19 cellular contexts compared by ENCODE assay signal in genomic region chr13:23709521-23709920, GRCh38.
DNase-seq lines count a peak whose midpoint lies in the region; FAIRE-seq and TF ChIP-seq lines count a peak whose summit lies in the region.
"Had no signal": no experiment of that assay in that cellular context is flagged by ENCODE, and none has a peak within 500 bp of the region (broad histone marks: within the 10 kb centered on the region; RNA-seq: fewer than 3 reads in every experiment).

No MANE protein-coding gene starts in this region.

- in situ Hi-C loops in GM13977 (cut with MboI; ENCODE audit: low pct_unique_long_range_greater_than_20kb, low sequenced_read_pairs, unreplicated experiment) (no loop called here), astrocyte of the cerebellum (cut with HindIII; ENCODE audit: low sequenced_read_pairs) (no loop called here)

- no peak for FAIRE-seq in urothelium cell line (lab: Jason Lieb, UNC)
- FAIRE-seq: small intestine had no signal

- DNase-seq in EL (peak; percentile 30), GM13977 (ENCODE audit: low spot score) (no peak), astrocyte of the cerebellum (ENCODE audit: low read depth) (no peak), hepatic stellate cell (ENCODE audit: low spot score) (peak; percentile 50), NCI-H1105 (lab: John Stamatoyannopoulos, UW) (no peak), activated T-cell treated with anti-CD3 and anti-CD28 coated beads for 4 hours (no peak), urothelium cell line (ENCODE audit: low spot score) (no peak)
- DNase-seq: activated CD4-positive, alpha-beta T cell treated with anti-CD3 and anti-CD28 coated beads, Interleukin-2, amount 50 U/mL, for 1 hour; activated naive CD8-positive, alpha-beta T cell treated with anti-CD3 and anti-CD28 coated beads, Interleukin-2, amount 10 ng/mL, durations not matched to agents 7 days and 5 days; activated T-cell treated with anti-CD3 and anti-CD28 coated beads, Interleukin-2, amount 50 U/mL, for 4 hours; CD4-positive, alpha-beta memory T cell; central memory CD4-positive, alpha-beta T cell; GDM1; mesenchymal stem cell; NCI-H2029; NK-92 treated with Interleukin-12 subunit alpha and Interleukin-12 subunit beta, amount 100 ng/mL, for 24 hours; small intestine; stimulated activated naive CD4-positive, alpha-beta T cell; uterus had no signal

- TF ChIP-seq CTCF in GM13977 (IDR thresholded peaks at IDR 0.05; ENCODE audit: extremely low read depth, insufficient read depth, missing control alignments), result peak; percentile 31
- peak; percentile 11 for TF ChIP-seq CTCF in astrocyte of the cerebellum (IDR thresholded peaks at IDR 0.05; ENCODE audit: low read depth, low read length, missing control alignments)

- no peak overlapping the region for H3K4me3 ChIP-seq in astrocyte of the cerebellum (ENCODE audit: low read depth, low read length)
- H3K4me3 ChIP-seq: uterus had no signal

Comparison
In these comparisons a context has a peak if more than half of its experiments do, and no peak if none do; other contexts are left out.
1. DNase-seq: peak in EL (single experiment) and hepatic stellate cell (single experiment); none in GM13977 (single experiment), astrocyte of the cerebellum (single experiment), NCI-H1105 (single experiment), activated T-cell treated with anti-CD3 and anti-CD28 coated beads for 4 hours (single experiment) and urothelium cell line (single experiment).